ENCODE assay signal across 1 cellular context in genomic region chr15:80972276-80972675, GRCh38.
TF ChIP-seq lines count a peak whose summit lies in the region.

No MANE protein-coding gene starts in this region.

TF ChIP-seq in H1, 55 proteins besides CTCF, POLR2A, EP300 and RAD21:
- TF ChIP-seq TAF7 (optimal IDR thresholded peaks at IDR 0.05; ENCODE audit: borderline replicate concordance, low read depth, low read length): no peak
- TF ChIP-seq CHD7 (IDR thresholded peaks at IDR 0.05; ENCODE audit: insufficient replicate concordance, low read length): no peak
- no peak for TF ChIP-seq ZNF274 (IDR thresholded peaks at IDR 0.05; ENCODE audit: borderline replicate concordance, extremely low read depth, low read length)
- no peak for TF ChIP-seq CHD2 (IDR thresholded peaks at IDR 0.05; ENCODE audit: low read length)
